In the genomic region with DNA sequence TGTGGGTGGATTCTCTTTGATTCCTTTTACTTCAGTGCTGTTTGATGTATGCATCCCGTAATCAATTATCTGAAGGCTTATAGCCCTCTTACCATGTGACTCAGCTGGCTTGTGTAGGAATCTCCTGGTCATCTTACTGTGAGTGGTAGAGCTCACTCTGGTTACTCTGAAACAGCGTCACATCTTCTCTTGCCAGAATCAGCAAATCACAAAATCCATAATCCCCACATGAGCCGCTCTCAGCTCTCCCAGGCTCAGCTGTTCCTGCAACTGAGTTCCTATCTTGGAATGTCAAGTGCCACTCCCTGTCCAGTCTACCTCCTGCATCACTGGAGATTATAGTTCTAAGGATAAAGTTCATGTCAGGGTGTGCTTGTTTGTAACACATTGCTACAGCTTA, we compare ENCODE assay signal across 27 cellular contexts.
DNase-seq lines count a peak whose midpoint lies in the region; ATAC-seq, FAIRE-seq and TF ChIP-seq lines count a peak whose summit lies in the region.
"Had no signal": no experiment of that assay in that cellular context is flagged by ENCODE, and none has a peak within 500 bp of the region (broad histone marks: within the 10 kb centered on the region; RNA-seq: fewer than 3 reads in every experiment).

No MANE protein-coding gene starts in this region.

- H4K20me1 ChIP-seq in K562 (replicated peaks; ENCODE audit: control insufficient read depth, insufficient read depth, low read length) = no peaks in the 10 kb centered on the region

- H3K4me3 Mint-ChIP-seq in CD4-positive, alpha-beta memory T cell = no peak overlapping the region
- H3K4me3 Mint-ChIP-seq: activated CD8-positive, alpha-beta memory T cell treated with anti-CD3 and anti-CD28 coated beads, Interleukin-2, amount 10 ng/mL, durations not matched to agents 7 days and 5 days; CD8-positive, alpha-beta T cell; central memory CD8-positive, alpha-beta T cell; natural killer cell; T-helper 2 cell treated with Interferon-gamma antibody and Interleukin-4, amounts not matched to agents 5 μg/mL and 100 μg/mL, for 36 hours; WTC11 had no signal

- H3K36me3 ChIP-seq in K562 (ENCODE audit: control insufficient read depth, insufficient read depth, low read length) = no peaks in the 10 kb centered on the region
- H3K36me3 ChIP-seq in small intestine (ENCODE audit: control insufficient read depth in 2 of 2, insufficient read depth in 2 of 2, low read length in 2 of 2) = no peaks in the 10 kb centered on the region
- H3K36me3 ChIP-seq in esophagus squamous epithelium = no peaks in the 10 kb centered on the region
- no peaks in the 10 kb centered on the region for H3K36me3 ChIP-seq in CD4-positive, alpha-beta memory T cell (ENCODE audit: insufficient read depth, low read length)
- H3K36me3 ChIP-seq: pancreas, sigmoid colon, stomach, tibial nerve had no signal

- TF ChIP-seq POLR2A in K562 (conservative IDR thresholded peaks at IDR 0.05) (no peak), esophagus squamous epithelium (IDR thresholded peaks at IDR 0.05) (no peak)

- no TSS peak for BruUV-seq in K562 (replicated peaks; lab: Mats Ljungman, UMichigan)

- no peak overlapping the region for H3K27ac Mint-ChIP-seq in CD4-positive, alpha-beta memory T cell
- H3K27ac Mint-ChIP-seq: activated CD8-positive, alpha-beta memory T cell treated with anti-CD3 and anti-CD28 coated beads, Interleukin-2, amount 10 ng/mL, durations not matched to agents 7 days and 5 days; CD8-positive, alpha-beta T cell; natural killer cell; T-helper 2 cell treated with Interferon-gamma antibody and Interleukin-4, amounts not matched to agents 5 μg/mL and 100 μg/mL, for 36 hours; WTC11 had no signal

- H3K9me3 ChIP-seq in K562 (replicated peaks; ENCODE audit: control insufficient read depth, insufficient read depth, low read depth, low read length) (no peaks in the 10 kb centered on the region), small intestine (ENCODE audit: control insufficient read depth, low read depth) (no peaks in the 10 kb centered on the region), esophagus squamous epithelium (no peaks in the 10 kb centered on the region)
- no peaks in the 10 kb centered on the region for H3K9me3 ChIP-seq in CD4-positive, alpha-beta memory T cell (ENCODE audit: control insufficient read depth in 1 of 2, low read length in 2 of 2)
- H3K9me3 ChIP-seq: pancreas, sigmoid colon, stomach, tibial nerve had no signal

- intact Hi-C loops in K562 (cut with micrococcal nuclease) = loop anchor here (5.0 kb wide), 1 partner anchor 152 kb away; no protein-coding TSS in a partner anchor
- intact Hi-C loops in esophagus squamous epithelium (cut with DNase I) = no loop called here
- intact Hi-C loops in sciatic nerve (cut with DNase I) = no loop called here
- intact Hi-C loops in CD4-positive, alpha-beta memory T cell (cut with micrococcal nuclease) = no loop called here

- TF ChIP-seq CTCF in K562 (IDR thresholded peaks at IDR 0.05 in 2 of 3, conservative IDR thresholded peaks at IDR 0.05 in 1 of 3; ENCODE audit: insufficient read depth in 2 of 3, low read depth in 1 of 3, low read length in 3 of 3) (no peak), esophagus squamous epithelium (IDR thresholded peaks at IDR 0.05) (no peak)

- FAIRE-seq in K562 (lab: Jason Lieb, UNC) = no peak
- no peak for FAIRE-seq in small intestine (lab: Jason Lieb, UNC)
- FAIRE-seq: H1, pancreas had no signal

- no peak overlapping the region for H3K27ac ChIP-seq in K562 (ENCODE audit: extremely low read depth, low read depth, low read length)
- H3K27ac ChIP-seq in small intestine (ENCODE audit: low read depth in 1 of 2, low read length in 1 of 2) = no peak overlapping the region
- no peak overlapping the region for H3K27ac ChIP-seq in esophagus squamous epithelium
- no peak overlapping the region for H3K27ac ChIP-seq in CD4-positive, alpha-beta memory T cell (ENCODE audit: low read depth, low read length)
- H3K27ac ChIP-seq: pancreas, RWPE1, sigmoid colon, stomach, tibial nerve had no signal

- CTCF ChIA-PET in K562 (lab: Yijun Ruan, JAX; ENCODE audit: low intra/inter-chr PET ratio) = no interaction called here
- CTCF ChIA-PET in CD4-positive, alpha-beta memory T cell (lab: Charles Lee; ENCODE audit: partially characterized antibody) = no interaction called here

- TF ChIP-seq EP300 in K562 (IDR thresholded peaks at IDR 0.05; ENCODE audit: low read length) = no peak

- peak; percentile 38 for DNase-seq in LoVo (ENCODE audit: low spot score)
- DNase-seq in K562 (ENCODE audit: extremely low read depth in 1 of 4, low spot score in 3 of 4) = peak in 1 of 4 experiments; percentile 3
- DNase-seq in iris pigment epithelial cell (ENCODE audit: low read depth) = peak; percentile 26
- DNase-seq in small intestine = peak; percentile 30
- DNase-seq in esophagus squamous epithelium (lab: John Stamatoyannopoulos, UW) = no peak
- DNase-seq in sciatic nerve (ENCODE audit: low spot score) = no peak
- DNase-seq in CD4-positive, alpha-beta memory T cell = no peak
- DNase-seq: activated CD4-positive, alpha-beta T cell treated with anti-CD3 and anti-CD28 coated beads, Interleukin-2, amount 50 U/mL, for 1 hour; activated CD8-positive, alpha-beta memory T cell treated with anti-CD3 and anti-CD28 coated beads, Interleukin-2, amount 10 ng/mL, durations not matched to agents 7 days and 5 days; activated naive CD4-positive, alpha-beta T cell treated with anti-CD3 and anti-CD28 coated beads, Interleukin-2, amount 50 U/mL, for 16 hours; aorta; CD8-positive, alpha-beta T cell; DMS53; GF-D8; left colon; natural killer cell; NCI-H526; pancreas; sigmoid colon; stimulated activated CD8-positive, alpha-beta memory T cell treated with anti-CD3 and anti-CD28 coated beads, Interleukin-4, amount 100 ng/mL, for 48 hours; stomach had no signal

- H3K79me2 ChIP-seq in K562 (ENCODE audit: control insufficient read depth, insufficient read depth, low read length) = no peaks in the 10 kb centered on the region

- in situ Hi-C loops in K562 (cut with MboI) = no loop called here

- POLR2A ChIA-PET in K562 (lab: Yijun Ruan, JAX) = interaction anchor here (0.6 kb wide), 2 partner anchors 16 to 30 kb away, joined by 3 read pairs; no protein-coding TSS in a partner anchor
- POLR2A ChIA-PET in CD4-positive, alpha-beta memory T cell (lab: Charles Lee; ENCODE audit: partially characterized antibody) = no interaction called here

- no peaks in the 10 kb centered on the region for H3K36me3 Mint-ChIP-seq in CD4-positive, alpha-beta memory T cell
- H3K36me3 Mint-ChIP-seq: activated CD8-positive, alpha-beta memory T cell treated with anti-CD3 and anti-CD28 coated beads, Interleukin-2, amount 10 ng/mL, durations not matched to agents 7 days and 5 days; CD8-positive, alpha-beta T cell; natural killer cell; WTC11 had no signal

- ATAC-seq in K562 (no peak), sciatic nerve (no peak)
- ATAC-seq: activated CD8-positive, alpha-beta memory T cell treated with anti-CD3 and anti-CD28 coated beads, Interleukin-2, amount 10 ng/mL, durations not matched to agents 7 days and 5 days; CD8-positive, alpha-beta T cell; left colon; natural killer cell; pancreas; WTC11 had no signal

- no peak overlapping the region for H3K4me3 ChIP-seq in K562
- no peak overlapping the region for H3K4me3 ChIP-seq in small intestine (ENCODE audit: low read depth in 1 of 2, low read length in 2 of 2)
- no peak overlapping the region for H3K4me3 ChIP-seq in esophagus squamous epithelium
- no peak overlapping the region for H3K4me3 ChIP-seq in CD4-positive, alpha-beta memory T cell (ENCODE audit: low read length in 2 of 2)
- H3K4me3 ChIP-seq: pancreas, sigmoid colon, stomach, tibial nerve had no signal

- H3K27me3 ChIP-seq in K562 (ENCODE audit: control insufficient read depth in 2 of 2, insufficient read depth in 2 of 2, low read length in 2 of 2) (no peaks in the 10 kb centered on the region), small intestine (ENCODE audit: control insufficient read depth in 2 of 2, insufficient read depth in 2 of 2, low read length in 2 of 2) (no peaks in the 10 kb centered on the region), esophagus squamous epithelium (no peaks in the 10 kb centered on the region)
- H3K27me3 ChIP-seq in CD4-positive, alpha-beta memory T cell (ENCODE audit: insufficient read depth, low read length) = no peaks in the 10 kb centered on the region
- H3K27me3 ChIP-seq: pancreas, sigmoid colon, stomach, tibial nerve had no signal

- H3K9me1 ChIP-seq in K562 (ENCODE audit: control insufficient read depth, insufficient read depth, low read length) = no peaks in the 10 kb centered on the region

- no peak overlapping the region; the same call in 1 of the 2 replicates for H3K4me2 ChIP-seq in K562 (ENCODE audit: insufficient read depth, low read length)

- WGBS in K562 (ENCODE audit: insufficient coverage, low coverage, missing lambda C conversion rate) = 7% methylated on average over 3 of the region's 3 CpGs
- WGBS in small intestine, 3 donors = 32 to 63% (median 56%) methylated on average over 3 of the region's 3 CpGs
- 70 to 90% methylated on average over 3 of the region's 3 CpGs for WGBS in esophagus squamous epithelium, 2 donors

- H3K9me3 Mint-ChIP-seq in CD4-positive, alpha-beta memory T cell = peaks cover 0 to 2% (median 0%) of the 10 kb centered on the region in 8 donors
- H3K9me3 Mint-ChIP-seq: CD8-positive, alpha-beta T cell; central memory CD8-positive, alpha-beta T cell; T-helper 2 cell treated with Interferon-gamma antibody and Interleukin-4, amounts not matched to agents 5 μg/mL and 100 μg/mL, for 36 hours; WTC11 had no signal

- no peaks in the 10 kb centered on the region for H3K4me1 Mint-ChIP-seq in CD4-positive, alpha-beta memory T cell
- H3K4me1 Mint-ChIP-seq: activated CD8-positive, alpha-beta memory T cell treated with anti-CD3 and anti-CD28 coated beads, Interleukin-2, amount 10 ng/mL, durations not matched to agents 7 days and 5 days; central memory CD8-positive, alpha-beta T cell; natural killer cell; WTC11 had no signal

- no peak overlapping the region for H3K9ac ChIP-seq in K562 (ENCODE audit: insufficient read depth in 1 of 2, low read depth in 2 of 2, low read length in 2 of 2)

- TF ChIP-seq RAD21 in K562 (CRISPR knock-in tag; conservative IDR thresholded peaks at IDR 0.05 in 1 of 2, IDR thresholded peaks at IDR 0.05 in 1 of 2) = no peak

- 0 out of 2 replicates have a peak overlapping the region, but pooled peaks have one; percentile 11 for H2AFZ ChIP-seq in K562 (ENCODE audit: low read depth, low read length)

- H3K4me1 ChIP-seq in K562 (replicated peaks in 1 of 2; ENCODE audit: control insufficient read depth in 2 of 2, insufficient read depth in 2 of 2, low read length in 2 of 2) (no peaks in the 10 kb centered on the region; a peak in 1 of 5 replicates), small intestine (ENCODE audit: control insufficient read depth in 2 of 2, insufficient read depth in 1 of 2, low read depth in 1 of 2, low read length in 1 of 2) (no peaks in the 10 kb centered on the region), esophagus squamous epithelium (no peaks in the 10 kb centered on the region)
- no peaks in the 10 kb centered on the region for H3K4me1 ChIP-seq in CD4-positive, alpha-beta memory T cell (ENCODE audit: insufficient read depth, low read length)
- H3K4me1 ChIP-seq: pancreas, sigmoid colon, stomach had no signal

- H3K27me3 Mint-ChIP-seq in CD4-positive, alpha-beta memory T cell = no peaks in the 10 kb centered on the region
- H3K27me3 Mint-ChIP-seq: activated CD8-positive, alpha-beta memory T cell treated with anti-CD3 and anti-CD28 coated beads, Interleukin-2, amount 10 ng/mL, durations not matched to agents 7 days and 5 days; central memory CD8-positive, alpha-beta T cell had no signal

Comparison
In these comparisons a context has a peak if more than half of its experiments do, and no peak if none do; other contexts are left out.
1. DNase-seq: peak in LoVo (single experiment), iris pigment epithelial cell (single experiment) and small intestine (single experiment); none in esophagus squamous epithelium (single experiment), sciatic nerve (single experiment) and CD4-positive, alpha-beta memory T cell (0 of 5).